Comparison of ENCODE assay signal across 8 cellular contexts in genomic region chr5:95620870-95621838, GRCh38. TPM values are rescaled to one million over a fixed set of nuclear protein-coding genes. Genes with fewer than 3 reads are reported as not detected.
A peak's percentile ranks its signal among the peaks of the same experiment; 100 is the strongest.
DNase-seq lines count a peak whose midpoint lies in the region; ATAC-seq and TF ChIP-seq lines count a peak whose summit lies in the region.

No MANE protein-coding gene starts in this region.

- TF ChIP-seq CTCF in brain microvascular endothelial cell (IDR thresholded peaks at IDR 0.05; ENCODE audit: low read depth, low read length, missing control alignments), result no peak

- POLR2A ChIA-PET in CD4-positive, alpha-beta memory T cell (lab: Charles Lee; ENCODE audit: partially characterized antibody), result interaction anchor here (0.8 to 5.8 kb wide), 14 partner anchors 8 to 1041 kb away, joined by 3 to 110 read pairs (median 5); partner anchors contain the start of genes ARSK, CAST, RFESD and SKIC3

- H3K27me3 ChIP-seq in CD4-positive, alpha-beta memory T cell (ENCODE audit: insufficient read depth, low read length), result no peaks in the 10 kb centered on the region
- H3K27me3 ChIP-seq in brain microvascular endothelial cell (replicated peaks), result no peaks in the 10 kb centered on the region

- H3K36me3 Mint-ChIP-seq in CD4-positive, alpha-beta memory T cell, result peaks cover 0 to 3% of the 10 kb centered on the region in 2 donors

- H3K9me3 Mint-ChIP-seq in CD4-positive, alpha-beta memory T cell, result peaks cover 0 to 2% (median 0%) of the 10 kb centered on the region in 8 donors

- H3K27me3 Mint-ChIP-seq in CD4-positive, alpha-beta memory T cell, result no peaks in the 10 kb centered on the region

- intact Hi-C loops in CD4-positive, alpha-beta memory T cell (cut with micrococcal nuclease), result loop anchor here (1.0 to 5.0 kb wide), 2 partner anchors 66 to 341 kb away; partner anchors contain the start of genes ARSK and ELL2

- H3K4me1 ChIP-seq in CD4-positive, alpha-beta memory T cell (ENCODE audit: insufficient read depth, low read length), result peaks cover 75% of the 10 kb centered on the region

- peak; percentile 45 to 57 (median 51) for DNase-seq in CD4-positive, alpha-beta memory T cell
- DNase-seq in T-helper 22 cell (ENCODE audit: low read depth) (peak; percentile 13), brain microvascular endothelial cell (no peak), left lobe of liver (ENCODE audit: low spot score) (peak; percentile 58), NAMALWA (ENCODE audit: low spot score) (no peak)
- peak; percentile 30 to 31 for DNase-seq in stimulated activated CD4-positive, alpha-beta T cell treated with anti-CD3 and anti-CD28 coated beads, Interleukin-4, amount 100 ng/mL, for 48 hours (ENCODE audit: low read depth in 2 of 2)

- H3K4me3 Mint-ChIP-seq in CD4-positive, alpha-beta memory T cell, result peak overlapping the region; percentile 71 to 92 (median 87)

- no peaks in the 10 kb centered on the region for H3K9me3 ChIP-seq in CD4-positive, alpha-beta memory T cell (ENCODE audit: control insufficient read depth in 1 of 2, low read length in 2 of 2)

- H3K4me1 Mint-ChIP-seq in CD4-positive, alpha-beta memory T cell, result peaks cover 54 to 77% (median 63%) of the 10 kb centered on the region in 4 donors

- ATAC-seq in GM19397 (IDR thresholded peaks at IDR 0.05; ENCODE audit: unreplicated experiment) (peak; percentile 47), HG03520 (IDR thresholded peaks at IDR 0.05; ENCODE audit: unreplicated experiment) (peak; percentile 50), left lobe of liver (peak; percentile 80)

- H3K27ac Mint-ChIP-seq in CD4-positive, alpha-beta memory T cell, result peak overlapping the region; percentile 70 to 97 (median 93)

- peak overlapping the region; percentile 59 for H3K27ac ChIP-seq in CD4-positive, alpha-beta memory T cell (ENCODE audit: low read depth, low read length)
- H3K27ac ChIP-seq in brain microvascular endothelial cell, result no peak overlapping the region

- H3K36me3 ChIP-seq in CD4-positive, alpha-beta memory T cell (ENCODE audit: insufficient read depth, low read length), result no peaks in the 10 kb centered on the region
- H3K36me3 ChIP-seq in brain microvascular endothelial cell (replicated peaks), result no peaks in the 10 kb centered on the region

- H3K4me3 ChIP-seq in CD4-positive, alpha-beta memory T cell (ENCODE audit: low read length in 2 of 2), result peak overlapping the region; percentile 8 to 73
- peak overlapping the region; percentile 64 for H3K4me3 ChIP-seq in brain microvascular endothelial cell (ENCODE audit: low read depth, low read length)

- CTCF ChIA-PET in CD4-positive, alpha-beta memory T cell (lab: Charles Lee; ENCODE audit: partially characterized antibody), result interaction anchor here (1.5 to 7.7 kb wide), 5 partner anchors 10 to 160 kb away, joined by 9 to 89 read pairs (median 19); partner anchors contain the start of genes ARSK, RFESD and SKIC3

- in situ Hi-C loops in brain microvascular endothelial cell (cut with HindIII; ENCODE audit: low pct_ligation_motif_present, low sequenced_read_pairs), result no loop called here

RNA-seq across cellular contexts. Expression of gene GPR150, which starts 1.3 kb away (rescaled TPM):
- total RNA-seq in CD4-positive, alpha-beta memory T cell, result 1 to 10 TPM; 1.5 to 2.4 TPM
- 1 to 10 TPM; 3.1 to 6.1 TPM for polyA plus RNA-seq in CD4-positive, alpha-beta memory T cell
- total RNA-seq in left lobe of liver, result 0.23 TPM

RNA-seq across cellular contexts. Expression of gene RFESD, which starts 25.4 kb away (rescaled TPM):
- 1 to 10 TPM; 9.1 to 9.3 TPM for total RNA-seq in CD4-positive, alpha-beta memory T cell
- polyA plus RNA-seq in CD4-positive, alpha-beta memory T cell, result 10 to 100 TPM in 1 of 2 donors, 1 to 10 TPM in 1; 9.9 to 11.8 TPM
- total RNA-seq in left lobe of liver, result 1.6 TPM

Comparison
In these comparisons a context has a peak if more than half of its experiments do, and no peak if none do; other contexts are left out.
1. DNase-seq: peak in CD4-positive, alpha-beta memory T cell (5 of 5), T-helper 22 cell (single experiment), left lobe of liver (single experiment) and stimulated activated CD4-positive, alpha-beta T cell treated with anti-CD3 and anti-CD28 coated beads, Interleukin-4, amount 100 ng/mL, for 48 hours (2 of 2); none in brain microvascular endothelial cell (single experiment) and NAMALWA (single experiment).
2. Peak in every context shown above with its lines, with median percentiles within 50 percentile points of each other: ATAC-seq.